Comparison of ENCODE assay signal across 8 cellular contexts in the genomic region with DNA sequence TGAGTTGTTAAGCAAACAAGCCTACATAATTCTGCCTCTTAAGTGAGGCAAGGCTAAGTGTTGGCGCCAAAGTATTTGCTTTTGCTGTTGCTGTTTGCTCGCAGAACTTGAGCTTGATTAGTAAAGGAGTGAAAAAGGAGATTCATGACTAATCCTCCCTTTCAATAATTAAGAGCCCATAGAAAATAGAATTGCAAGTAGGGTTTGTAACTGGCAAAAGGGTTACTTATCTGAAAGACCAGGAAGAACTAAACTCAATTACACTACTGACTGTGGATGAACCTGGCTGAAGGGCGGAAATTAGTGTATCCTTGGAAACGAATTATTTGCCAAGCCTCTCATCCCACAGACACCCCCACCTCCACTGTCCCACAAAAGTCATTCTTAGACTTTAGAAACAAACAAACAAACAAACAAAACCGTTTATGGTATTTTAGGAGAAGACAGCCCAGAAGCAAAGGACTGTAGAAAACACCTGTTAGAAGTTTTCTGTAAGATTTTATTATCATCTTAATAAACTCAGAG. TPM values are rescaled to one million over a fixed set of nuclear protein-coding genes. Genes with fewer than 3 reads are reported as not detected.
DNase-seq lines count a peak whose midpoint lies in the region; ATAC-seq, FAIRE-seq and TF ChIP-seq lines count a peak whose summit lies in the region.

No MANE protein-coding gene starts in this region.

- ATAC-seq in activated CD8-positive, alpha-beta T cell treated with anti-CD3 and anti-CD28 coated beads for 36 hours = no peak
- ATAC-seq in stimulated activated effector memory CD8-positive, alpha-beta T cell treated with anti-CD3 and anti-CD28 coated beads, Interleukin-12 subunit alpha, Interleukin-12 subunit beta, amount 100 ng/mL, for 72 hours = no peak
- ATAC-seq in GM18498 (IDR thresholded peaks at IDR 0.05; ENCODE audit: unreplicated experiment) = no peak

- H3K27me3 Mint-ChIP-seq in activated CD8-positive, alpha-beta T cell treated with anti-CD3 and anti-CD28 coated beads for 36 hours = peaks cover 20% of the 10 kb centered on the region

- no peaks in the 10 kb centered on the region for H3K36me3 ChIP-seq in iPS-20b (ENCODE audit: insufficient read depth, low read depth, low read length)

- H3K4me1 Mint-ChIP-seq in activated CD8-positive, alpha-beta T cell treated with anti-CD3 and anti-CD28 coated beads for 36 hours (ENCODE audit: low read depth) = peaks cover 17% of the 10 kb centered on the region
- peaks cover 15% of the 10 kb centered on the region for H3K4me1 Mint-ChIP-seq in stimulated activated effector memory CD8-positive, alpha-beta T cell treated with anti-CD3 and anti-CD28 coated beads, Interleukin-12 subunit alpha, Interleukin-12 subunit beta, amount 100 ng/mL, for 72 hours

- H3K4me3 Mint-ChIP-seq in activated CD8-positive, alpha-beta T cell treated with anti-CD3 and anti-CD28 coated beads for 36 hours = peak overlapping the region; percentile 90
- peak overlapping the region; percentile 91 for H3K4me3 Mint-ChIP-seq in stimulated activated effector memory CD8-positive, alpha-beta T cell treated with anti-CD3 and anti-CD28 coated beads, Interleukin-12 subunit alpha, Interleukin-12 subunit beta, amount 100 ng/mL, for 72 hours

- peak overlapping the region; percentile 47; the same call in 1 of the 2 replicates for H3K9ac ChIP-seq in iPS-20b (ENCODE audit: low read depth, low read length)

- no peaks in the 10 kb centered on the region for H3K9me3 ChIP-seq in iPS-20b (ENCODE audit: insufficient read depth, low read depth, low read length)

- no peak overlapping the region for H3K27ac ChIP-seq in iPS-20b (ENCODE audit: low read length)

- no peak for TF ChIP-seq CTCF in activated CD8-positive, alpha-beta T cell treated with anti-CD3 and anti-CD28 coated beads for 36 hours (IDR thresholded peaks at IDR 0.05)

- CTCF ChIA-PET in activated CD8-positive, alpha-beta T cell treated with anti-CD3 and anti-CD28 coated beads for 36 hours (lab: Charles Lee) = no interaction called here

- H3K4me3 ChIP-seq in iPS-20b (ENCODE audit: low read length) = peak overlapping the region; percentile 86

- FAIRE-seq in RCC 7860 (lab: Jason Lieb, UNC) = no peak

- H3K9me3 Mint-ChIP-seq in activated CD8-positive, alpha-beta T cell treated with anti-CD3 and anti-CD28 coated beads for 36 hours = no peaks in the 10 kb centered on the region
- H3K9me3 Mint-ChIP-seq in stimulated activated effector memory CD8-positive, alpha-beta T cell treated with anti-CD3 and anti-CD28 coated beads, Interleukin-12 subunit alpha, Interleukin-12 subunit beta, amount 100 ng/mL, for 72 hours = no peaks in the 10 kb centered on the region

- peaks cover 16% of the 10 kb centered on the region for H3K4me1 ChIP-seq in iPS-20b (ENCODE audit: insufficient read depth, low read length)

- peaks cover 20% of the 10 kb centered on the region for H3K27me3 ChIP-seq in iPS-20b (ENCODE audit: insufficient read depth, low read length)

- intact Hi-C loops in activated CD8-positive, alpha-beta T cell treated with anti-CD3 and anti-CD28 coated beads for 36 hours (cut with micrococcal nuclease) = loop anchor here (2.0 kb wide), 1 partner anchor 127 kb away; the partner anchor contains the start of gene C11orf65

- no peaks in the 10 kb centered on the region for H3K36me3 Mint-ChIP-seq in activated CD8-positive, alpha-beta T cell treated with anti-CD3 and anti-CD28 coated beads for 36 hours (ENCODE audit: low read depth)
- H3K36me3 Mint-ChIP-seq in stimulated activated effector memory CD8-positive, alpha-beta T cell treated with anti-CD3 and anti-CD28 coated beads, Interleukin-12 subunit alpha, Interleukin-12 subunit beta, amount 100 ng/mL, for 72 hours = no peaks in the 10 kb centered on the region

- DNase-seq in NCI-H146 (lab: John Stamatoyannopoulos, UW) (peak; percentile 61), NCI-H146 treated with DMSO at 0.1 percent for 48 hours (lab: John Stamatoyannopoulos, UW; ENCODE audit: unreplicated experiment) (no peak), RCC 7860 (ENCODE audit: low spot score) (no peak), SHP77 (lab: John Stamatoyannopoulos, UW) (no peak)
- no peak for DNase-seq in activated CD8-positive, alpha-beta T cell treated with anti-CD3 and anti-CD28 coated beads for 36 hours
- DNase-seq in stimulated activated effector memory CD8-positive, alpha-beta T cell treated with anti-CD3 and anti-CD28 coated beads, Interleukin-12 subunit alpha, Interleukin-12 subunit beta, amount 100 ng/mL, for 72 hours (ENCODE audit: low spot score in 2 of 2) = no peak

- POLR2A ChIA-PET in activated CD8-positive, alpha-beta T cell treated with anti-CD3 and anti-CD28 coated beads for 36 hours (lab: Charles Lee) = interaction anchor here (1.3 to 1.6 kb wide), 2 partner anchors 18 to 24 kb away, joined by 3 read pairs; no protein-coding TSS in a partner anchor

- no peak overlapping the region for H3K27ac Mint-ChIP-seq in activated CD8-positive, alpha-beta T cell treated with anti-CD3 and anti-CD28 coated beads for 36 hours
- peak overlapping the region; percentile 91 for H3K27ac Mint-ChIP-seq in stimulated activated effector memory CD8-positive, alpha-beta T cell treated with anti-CD3 and anti-CD28 coated beads, Interleukin-12 subunit alpha, Interleukin-12 subunit beta, amount 100 ng/mL, for 72 hours

RNA-seq across cellular contexts. Expression of gene EXPH5, which starts 0.4 kb away (rescaled TPM):
- 1 to 10 TPM; 2.9 to 4.1 TPM for total RNA-seq in activated CD8-positive, alpha-beta T cell treated with anti-CD3 and anti-CD28 coated beads for 36 hours
